ENCODE assay signal across 1 cellular context in genomic region chr12:63021126-63021525, GRCh38.
TF ChIP-seq lines count a peak whose summit lies in the region.

No MANE protein-coding gene starts in this region.

TF ChIP-seq in WTC11, 78 proteins besides CTCF, POLR2A, EP300 and RAD21:
- TF ChIP-seq PRRX2 (CRISPR knock-in tag; IDR thresholded peaks at IDR 0.05) (no peak), FOXP1 (CRISPR knock-in tag; IDR thresholded peaks at IDR 0.05; ENCODE audit: borderline replicate concordance) (no peak), HMGXB4 (CRISPR knock-in tag; IDR thresholded peaks at IDR 0.05) (no peak), ZNF416 (CRISPR knock-in tag; IDR thresholded peaks at IDR 0.05) (no peak), ELF4 (CRISPR knock-in tag; IDR thresholded peaks at IDR 0.05; ENCODE audit: low read depth) (no peak), CBFB (CRISPR knock-in tag; IDR thresholded peaks at IDR 0.05; ENCODE audit: low read depth) (no peak), SP1 (CRISPR knock-in tag; conservative IDR thresholded peaks at IDR 0.05) (no peak), TEAD4 (CRISPR knock-in tag; IDR thresholded peaks at IDR 0.05) (no peak), ZSCAN18 (CRISPR knock-in tag; IDR thresholded peaks at IDR 0.05) (no peak)
TF ChIP-seq in WTC11: peak in this region for 0.
